In the genomic region with DNA sequence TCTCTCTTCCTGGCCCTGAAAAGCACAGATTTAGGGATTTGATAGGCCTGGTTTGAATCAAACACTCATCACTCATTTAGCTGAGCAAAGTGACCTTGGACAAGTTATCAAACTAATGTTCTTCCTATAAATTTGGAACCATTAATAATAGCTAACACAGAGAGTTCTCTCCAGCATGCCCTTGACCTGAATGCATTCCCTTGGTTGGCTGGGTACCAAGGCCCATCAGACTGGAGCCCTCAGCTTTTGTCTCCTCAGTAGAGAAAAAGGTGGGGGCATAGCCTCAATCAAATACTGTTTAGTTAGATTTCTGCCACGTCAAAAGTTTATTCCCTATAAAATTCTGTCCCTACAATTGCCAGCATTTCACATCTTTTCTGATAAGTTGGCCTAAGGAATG, we compare ENCODE assay signal across 18 cellular contexts.
"Had no signal": no experiment of that assay in that cellular context is flagged by ENCODE, and none has a peak within 500 bp of the region (broad histone marks: within the 10 kb centered on the region; RNA-seq: fewer than 3 reads in every experiment).

No MANE protein-coding gene starts in this region.

- H3K27me3 ChIP-seq: vagina had no signal

- H3K36me3 ChIP-seq: esophagus muscularis mucosa, transverse colon, vagina had no signal

- H3K27ac Mint-ChIP-seq: activated naive CD8-positive, alpha-beta T cell; activated T-cell treated with anti-CD3 and anti-CD28 coated beads, Interleukin-2, amount 50 U/mL, for 24 hours; activated T-helper 17 cell treated with anti-CD3 and anti-CD28 coated beads, Interleukin-2, amount 50 U/mL, for 72 hours; memory B cell; stimulated activated naive CD8-positive, alpha-beta T cell treated with anti-CD3 and anti-CD28 coated beads, Interleukin-15, Interleukin-2, amounts not matched to agents 100 ng/mL and 50 ng/mL, for 24 hours had no signal

- DNase-seq: activated CD8-positive, alpha-beta memory T cell treated with anti-CD3 and anti-CD28 coated beads, Interleukin-2, amount 50 U/mL, for 4 hours; activated naive CD4-positive, alpha-beta T cell; activated T-cell treated with anti-CD3 and anti-CD28 coated beads, Interleukin-2, amount 50 U/mL, for 24 hours; dorsolateral prefrontal cortex; glutamatergic neuron; hypothalamus; occipital lobe; retina; stimulated activated CD4-positive, alpha-beta T cell treated with anti-CD3 and anti-CD28 coated beads, Interleukin-1b, Interleukin-23, amount 100 ng/mL, for 48 hours; T-helper 1 cell; transverse colon had no signal

- H3K9me3 Mint-ChIP-seq: activated T-cell treated with anti-CD3 and anti-CD28 coated beads, Interleukin-2, amount 50 U/mL, for 24 hours; activated T-helper 17 cell treated with anti-CD3 and anti-CD28 coated beads, Interleukin-2, amount 50 U/mL, for 72 hours; central memory CD8-positive, alpha-beta T cell; memory B cell; stimulated activated naive CD8-positive, alpha-beta T cell treated with anti-CD3 and anti-CD28 coated beads, Interleukin-15, Interleukin-2, amounts not matched to agents 100 ng/mL and 50 ng/mL, for 24 hours had no signal

- H3K4me3 Mint-ChIP-seq: activated naive CD8-positive, alpha-beta T cell; activated T-cell treated with anti-CD3 and anti-CD28 coated beads, Interleukin-2, amount 50 U/mL, for 24 hours; activated T-helper 17 cell treated with anti-CD3 and anti-CD28 coated beads, Interleukin-2, amount 50 U/mL, for 72 hours; central memory CD8-positive, alpha-beta T cell; memory B cell; stimulated activated naive CD8-positive, alpha-beta T cell treated with anti-CD3 and anti-CD28 coated beads, Interleukin-15, Interleukin-2, amounts not matched to agents 100 ng/mL and 50 ng/mL, for 24 hours had no signal

- H3K9me3 ChIP-seq: esophagus muscularis mucosa, transverse colon, vagina had no signal

- H3K4me3 ChIP-seq: dorsolateral prefrontal cortex, esophagus muscularis mucosa, transverse colon, vagina had no signal

- H3K36me3 Mint-ChIP-seq: activated naive CD8-positive, alpha-beta T cell; memory B cell had no signal

- H3K4me1 Mint-ChIP-seq: activated T-helper 17 cell treated with anti-CD3 and anti-CD28 coated beads, Interleukin-2, amount 50 U/mL, for 72 hours; central memory CD8-positive, alpha-beta T cell; memory B cell had no signal

- H3K27ac ChIP-seq: dorsolateral prefrontal cortex, esophagus muscularis mucosa, transverse colon had no signal

- H3K4me1 ChIP-seq: esophagus muscularis mucosa, transverse colon had no signal
